1 cellular context compared by ENCODE assay signal in genomic region chr2:47179325-47179724, GRCh38.
TF ChIP-seq lines count a peak whose summit lies in the region.

No MANE protein-coding gene starts in this region.

TF ChIP-seq in H1, 55 proteins besides CTCF, POLR2A, EP300 and RAD21:
- TF ChIP-seq FOSL1 (IDR thresholded peaks at IDR 0.05; ENCODE audit: insufficient read depth, low read depth, low read length) (no peak), CREB1 (IDR thresholded peaks at IDR 0.05) (no peak), TEAD4 (IDR thresholded peaks at IDR 0.05; ENCODE audit: low read depth, low read length) (no peak)
